Comparison of ENCODE assay signal across 24 cellular contexts in the genomic region with DNA sequence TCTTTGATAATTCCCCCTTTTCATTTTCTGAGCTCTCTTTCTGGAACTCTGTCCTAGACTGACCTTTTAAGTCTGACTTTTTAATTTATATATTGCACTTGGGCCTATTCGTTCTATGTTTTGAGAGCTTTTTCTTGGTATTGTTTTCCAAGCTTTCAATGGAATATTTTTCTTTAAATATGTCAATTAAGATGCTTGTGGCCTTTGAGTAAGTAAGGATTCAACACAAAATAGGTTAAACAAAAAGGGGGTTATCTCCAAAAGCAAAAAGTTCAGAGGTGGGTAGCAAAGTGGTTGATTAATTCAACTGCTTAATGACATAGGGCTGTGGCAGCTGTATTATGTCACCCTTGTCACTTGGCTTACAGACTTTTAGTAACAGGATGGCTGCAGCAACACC.
"Had no signal": no experiment of that assay in that cellular context is flagged by ENCODE, and none has a peak within 500 bp of the region (broad histone marks: within the 10 kb centered on the region; RNA-seq: fewer than 3 reads in every experiment).

No MANE protein-coding gene starts in this region.

- DNase-seq: stimulated activated CD4-positive, alpha-beta T cell treated with anti-CD3 and anti-CD28 coated beads, Interleukin-2, amount 100 ng/mL, for 48 hours; stimulated activated CD4-positive, alpha-beta T cell treated with anti-CD3 and anti-CD28 coated beads, Interleukin-4, amount 100 ng/mL, for 1 hour; stimulated activated CD4-positive, alpha-beta T cell treated with anti-CD3 and anti-CD28 coated beads, Interleukin-4, amount 100 ng/mL, for 24 hours; stimulated activated CD4-positive, alpha-beta T cell treated with anti-CD3 and anti-CD28 coated beads, Interleukin-4, amount 100 ng/mL, for 4 hours; stimulated activated CD8-positive, alpha-beta memory T cell treated with anti-CD3 and anti-CD28 coated beads, Interleukin-4, amount 100 ng/mL, for 48 hours; stimulated activated naive B cell treated with anti-CD40 and anti-IgM and Interleukin-4, amounts not matched to agents 10 μg/mL and 1 μg/mL and 100 μg/mL, for 72 hours; stimulated activated naive CD4-positive, alpha-beta T cell; stimulated activated naive CD4-positive, alpha-beta T cell treated with Interleukin-2 at 50 U/mL for 16 hours; stimulated activated naive CD8-positive, alpha-beta T cell treated with anti-CD3 and anti-CD28 coated beads, Interleukin-15, amount 100 ng/mL, for 72 hours; stimulated activated naive CD8-positive, alpha-beta T cell treated with anti-CD3 and anti-CD28 coated beads, Interleukin-15, Interleukin-2, amounts not matched to agents 100 U/mL and 50 U/mL, for 24 hours; stomach; substantia nigra; testis; thyroid gland; tibial artery; transverse colon; trophoblast cell; upper lobe of left lung; upper lobe of right lung; uterus had no signal

- H3K27ac ChIP-seq: stomach, suprapubic skin, testis, thoracic aorta, thyroid gland, tibial artery, tibial nerve, transverse colon, upper lobe of left lung, upper lobe of right lung, uterus, vagina had no signal

- H3K4me3 ChIP-seq: stomach, suprapubic skin, testis, thoracic aorta, thyroid gland, tibial artery, tibial nerve, transverse colon, upper lobe of left lung, upper lobe of right lung, uterus, vagina had no signal

- H3K4me1 ChIP-seq: stomach, suprapubic skin, testis, thyroid gland, tibial artery, tibial nerve, transverse colon, upper lobe of left lung, upper lobe of right lung, uterus, vagina had no signal

- H3K9me3 ChIP-seq: stomach, suprapubic skin, testis, thoracic aorta, thyroid gland, tibial artery, tibial nerve, transverse colon, upper lobe of left lung, upper lobe of right lung, uterus, vagina had no signal

- H3K27me3 ChIP-seq: stomach, suprapubic skin, testis, thyroid gland, tibial artery, tibial nerve, transverse colon, upper lobe of left lung, upper lobe of right lung, uterus, vagina had no signal

- H3K36me3 ChIP-seq: stomach, suprapubic skin, thoracic aorta, thyroid gland, tibial artery, tibial nerve, transverse colon, upper lobe of left lung, upper lobe of right lung, uterus, vagina had no signal
